10 cellular contexts compared by ENCODE assay signal in genomic region chr14:70436867-70437266, GRCh38.
ATAC-seq and TF ChIP-seq lines count a peak whose summit lies in the region.
"Had no signal": no experiment of that assay in that cellular context is flagged by ENCODE, and none has a peak within 500 bp of the region (broad histone marks: within the 10 kb centered on the region; RNA-seq: fewer than 3 reads in every experiment).

No MANE protein-coding gene starts in this region.

- POLR2A ChIA-PET in HEK293 (lab: Yijun Ruan, JAX) = no interaction called here

- H3K9me3 ChIP-seq in HEK293 (ENCODE audit: control insufficient read depth, insufficient read depth, low read depth, low read length) = no peaks in the 10 kb centered on the region
- H3K9me3 ChIP-seq: BE2C had no signal

- H3K36me3 ChIP-seq in HEK293 (ENCODE audit: control insufficient read depth in 2 of 2, insufficient read depth in 1 of 2, low read length in 2 of 2) = no peaks in the 10 kb centered on the region
- H3K36me3 ChIP-seq: BE2C, BLaER1 had no signal

- no peaks in the 10 kb centered on the region for H3K4me1 ChIP-seq in HEK293 (ENCODE audit: control insufficient read depth, insufficient read depth, low read length)
- H3K4me1 ChIP-seq: A549; BE2C; BLaER1; BLaER1 treated with 17β-estradiol and CSF1 and Interleukin-3, amounts not matched to agents 10 nM and 100 nM; Caco-2 had no signal

- no peak overlapping the region for H3K4me3 ChIP-seq in HEK293 (ENCODE audit: low read depth, low read length)
- H3K4me3 ChIP-seq: A549; BLaER1; BLaER1 treated with 17β-estradiol and CSF1 and Interleukin-3, amounts not matched to agents 10 nM and 100 nM had no signal

- no peak for TF ChIP-seq CTCF in HEK293 (tag by site-specific recombination; IDR thresholded peaks at IDR 0.05)

- CTCF ChIA-PET in HEK293 (lab: Yijun Ruan, JAX) = no interaction called here

- H3K27ac ChIP-seq in HEK293 (ENCODE audit: extremely low read depth, low read depth, low read length) = no peak overlapping the region
- H3K27ac ChIP-seq: 22Rv1; A549; BLaER1; BLaER1 treated with 17β-estradiol and CSF1 and Interleukin-3, amounts not matched to agents 10 nM and 100 nM; C4-2B had no signal

- no peak for ATAC-seq in GM19023 (IDR thresholded peaks at IDR 0.05; ENCODE audit: unreplicated experiment)
- ATAC-seq: A549; CD8-positive, alpha-beta T cell had no signal

TF ChIP-seq in HEK293, 187 proteins besides CTCF, POLR2A, EP300 and RAD21:
- no peak for TF ChIP-seq ZNF837 (tag by site-specific recombination; IDR thresholded peaks at IDR 0.05)
- TF ChIP-seq ZNF701 (tag by site-specific recombination; IDR thresholded peaks at IDR 0.05) = peak; percentile 96
- TF ChIP-seq ZFP3 (tag by site-specific recombination; IDR thresholded peaks at IDR 0.05; ENCODE audit: low read depth) = no peak
